In the genomic region with DNA sequence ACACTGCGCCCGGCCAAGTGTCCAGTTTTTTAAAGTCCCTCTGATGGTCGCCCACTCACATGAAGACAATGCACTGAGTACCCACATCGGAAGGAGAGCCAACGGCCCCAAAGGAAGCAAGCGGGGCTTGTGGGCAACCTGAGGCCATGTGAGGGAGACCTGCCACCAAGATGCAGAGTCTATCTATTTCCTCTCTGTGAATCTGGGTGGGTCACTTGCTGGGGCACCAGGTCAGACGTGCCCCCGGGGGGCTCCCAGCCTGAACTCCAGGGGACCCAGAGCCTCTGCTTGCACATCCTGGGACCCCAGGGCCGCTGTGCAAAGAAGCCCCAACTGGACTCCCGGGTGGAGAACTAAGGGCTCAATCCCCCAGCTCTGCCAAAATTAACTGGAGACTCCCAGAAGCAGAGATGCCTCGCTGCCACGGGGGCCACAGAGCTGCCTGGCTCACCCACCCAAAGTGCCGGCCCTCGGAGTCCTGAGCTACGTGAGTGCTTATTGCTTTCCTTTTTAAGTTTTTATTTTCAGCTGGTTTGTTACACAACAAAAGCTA, we compare ENCODE assay signal across 18 cellular contexts.
DNase-seq lines count a peak whose midpoint lies in the region; ATAC-seq and TF ChIP-seq lines count a peak whose summit lies in the region.
"Had no signal": no experiment of that assay in that cellular context is flagged by ENCODE, and none has a peak within 500 bp of the region (broad histone marks: within the 10 kb centered on the region; RNA-seq: fewer than 3 reads in every experiment).

No MANE protein-coding gene starts in this region.

- no peak for ATAC-seq in heart left ventricle
- ATAC-seq: GM12878 had no signal

- H3K27ac ChIP-seq in right atrium auricular region (no peak overlapping the region), heart left ventricle (no peak overlapping the region)
- H3K27ac ChIP-seq: BLaER1 treated with 17β-estradiol and CSF1 and Interleukin-3, amounts not matched to agents 10 nM and 100 nM had no signal

- no peaks in the 10 kb centered on the region for H3K9me3 ChIP-seq in right atrium auricular region
- no peaks in the 10 kb centered on the region for H3K9me3 ChIP-seq in heart left ventricle
- H3K9me3 ChIP-seq in HAP-1: no peaks in the 10 kb centered on the region; the same call in 1 of the 2 replicates
- H3K9me3 ChIP-seq: BLaER1 treated with 17β-estradiol and CSF1 and Interleukin-3, amounts not matched to agents 10 nM and 100 nM had no signal

- intact Hi-C loops in heart left ventricle (cut with DNase I): loop anchor here in 3 of 10 donors (5.0 to 10.0 kb wide), 4 partner anchors 66 to 1146 kb away; no protein-coding TSS in a partner anchor
- intact Hi-C loops in activated CD4-positive, alpha-beta T cell treated with anti-CD3 and anti-CD28 coated beads, Interleukin-2, amount 10 ng/mL, durations not matched to agents 24 days and 14 days (cut with micrococcal nuclease): no loop called here

- H3K27me3 ChIP-seq in right atrium auricular region (no peaks in the 10 kb centered on the region), heart left ventricle (peaks cover 5 to 30% (median 16%) of the 10 kb centered on the region in 9 donors), HAP-1 (ENCODE audit: low read depth) (peaks cover 13% of the 10 kb centered on the region)

- no peak overlapping the region for H3K27ac Mint-ChIP-seq in type B pancreatic cell
- no peak overlapping the region for H3K27ac Mint-ChIP-seq in activated CD4-positive, alpha-beta T cell treated with anti-CD3 and anti-CD28 coated beads, Interleukin-2, amount 10 ng/mL, durations not matched to agents 24 days and 14 days
- H3K27ac Mint-ChIP-seq: B cell, H9 had no signal

- 80 to 90% (median 88%) methylated on average over 15 of the region's 15 CpGs for WGBS in heart left ventricle, 4 donors

- H3K4me1 ChIP-seq in right atrium auricular region (peaks cover 0 to 12% of the 10 kb centered on the region in 2 donors), heart left ventricle (peaks cover 0 to 14% (median 4%) of the 10 kb centered on the region in 12 donors), HAP-1 (peaks cover 3% of the 10 kb centered on the region; the same call in 1 of the 2 replicates)

- TF ChIP-seq CTCF in right atrium auricular region (IDR thresholded peaks at IDR 0.05) (no peak), heart left ventricle (IDR thresholded peaks at IDR 0.05) (no peak), type B pancreatic cell (conservative IDR thresholded peaks at IDR 0.05) (no peak)

- DNase-seq in right atrium auricular region (ENCODE audit: low spot score): peak; percentile 44
- DNase-seq in heart left ventricle: no peak
- peak; percentile 68 for DNase-seq in mesenteric fat pad (ENCODE audit: low spot score)
- DNase-seq in type B pancreatic cell (ENCODE audit: extremely low spot score, unreplicated experiment): peak; percentile 45
- no peak for DNase-seq in activated CD4-positive, alpha-beta T cell treated with anti-CD3 and anti-CD28 coated beads, Interleukin-2, amount 10 ng/mL, durations not matched to agents 24 days and 14 days
- no peak for DNase-seq in HAP-1 (ENCODE audit: low spot score in 2 of 2)
- DNase-seq: CD4-positive, CD25-positive, alpha-beta regulatory T cell; CD8-positive, alpha-beta memory T cell; COR-L47; DMS 273 treated with DMSO at 0.1 percent for 48 hours; DMS53; DND-41; EL; GOT3; H9 had no signal

- H3K36me3 ChIP-seq in right atrium auricular region (no peaks in the 10 kb centered on the region), heart left ventricle (no peaks in the 10 kb centered on the region), HAP-1 (replicated peaks) (no peaks in the 10 kb centered on the region)
- H3K36me3 ChIP-seq: BLaER1 treated with 17β-estradiol and CSF1 and Interleukin-3, amounts not matched to agents 10 nM and 100 nM had no signal

- H3K27me3 Mint-ChIP-seq in type B pancreatic cell: peaks cover 72% of the 10 kb centered on the region
- H3K27me3 Mint-ChIP-seq in activated CD4-positive, alpha-beta T cell treated with anti-CD3 and anti-CD28 coated beads, Interleukin-2, amount 10 ng/mL, durations not matched to agents 24 days and 14 days: peaks cover 9% of the 10 kb centered on the region

- no peak overlapping the region for H3K4me3 Mint-ChIP-seq in type B pancreatic cell
- H3K4me3 Mint-ChIP-seq in activated CD4-positive, alpha-beta T cell treated with anti-CD3 and anti-CD28 coated beads, Interleukin-2, amount 10 ng/mL, durations not matched to agents 24 days and 14 days: no peak overlapping the region
- H3K4me3 Mint-ChIP-seq: B cell, H9 had no signal

- H3K9me3 Mint-ChIP-seq in type B pancreatic cell: no peaks in the 10 kb centered on the region
- no peaks in the 10 kb centered on the region for H3K9me3 Mint-ChIP-seq in activated CD4-positive, alpha-beta T cell treated with anti-CD3 and anti-CD28 coated beads, Interleukin-2, amount 10 ng/mL, durations not matched to agents 24 days and 14 days
- H3K9me3 Mint-ChIP-seq: CD4-positive, CD25-positive, alpha-beta regulatory T cell; CD8-positive, alpha-beta memory T cell had no signal

- no peaks in the 10 kb centered on the region for H3K36me3 Mint-ChIP-seq in type B pancreatic cell
- H3K36me3 Mint-ChIP-seq in activated CD4-positive, alpha-beta T cell treated with anti-CD3 and anti-CD28 coated beads, Interleukin-2, amount 10 ng/mL, durations not matched to agents 24 days and 14 days (ENCODE audit: low read depth): no peaks in the 10 kb centered on the region
- H3K36me3 Mint-ChIP-seq: CD4-positive, CD25-positive, alpha-beta regulatory T cell; CD8-positive, alpha-beta memory T cell had no signal

- no peak for TF ChIP-seq POLR2A in heart left ventricle (IDR thresholded peaks at IDR 0.05)

- in situ Hi-C loops in HAP-1 (cut with MboI; ENCODE audit: low sequenced_read_pairs): no loop called here

- H3K4me3 ChIP-seq in right atrium auricular region: no peak overlapping the region
- H3K4me3 ChIP-seq in heart left ventricle: no peak overlapping the region
- H3K4me3 ChIP-seq in HAP-1: no peak overlapping the region
- H3K4me3 ChIP-seq: BLaER1 treated with 17β-estradiol and CSF1 and Interleukin-3, amounts not matched to agents 10 nM and 100 nM; GM12878 had no signal

- no peaks in the 10 kb centered on the region for H3K4me1 Mint-ChIP-seq in type B pancreatic cell (ENCODE audit: unreplicated experiment)
- peaks cover 3% of the 10 kb centered on the region for H3K4me1 Mint-ChIP-seq in activated CD4-positive, alpha-beta T cell treated with anti-CD3 and anti-CD28 coated beads, Interleukin-2, amount 10 ng/mL, durations not matched to agents 24 days and 14 days

Comparison
In these comparisons a context has a peak if more than half of its experiments do, and no peak if none do; other contexts are left out.
1. DNase-seq: peak in right atrium auricular region (single experiment), mesenteric fat pad (single experiment) and type B pancreatic cell (single experiment); none in heart left ventricle (0 of 5), activated CD4-positive, alpha-beta T cell treated with anti-CD3 and anti-CD28 coated beads, Interleukin-2, amount 10 ng/mL, durations not matched to agents 24 days and 14 days (single experiment) and HAP-1 (0 of 2).